In genomic region chr1:38672692-38673091, GRCh38 we compare ENCODE assay signal across 25 cellular contexts.
"Had no signal": no experiment of that assay in that cellular context is flagged by ENCODE, and none has a peak within 500 bp of the region (broad histone marks: within the 10 kb centered on the region; RNA-seq: fewer than 3 reads in every experiment).

No MANE protein-coding gene starts in this region.

- DNase-seq: cortex of kidney; dorsolateral prefrontal cortex; effector memory CD4-positive, alpha-beta T cell; foreskin keratinocyte; immature natural killer cell; kidney; left colon; occipital lobe; psoas muscle; retina; right lobe of liver; spleen; stimulated activated CD4-positive, alpha-beta T cell treated with anti-CD3 and anti-CD28 coated beads, Interleukin-2, amount 100 ng/mL, for 24 hours; stimulated activated CD4-positive, alpha-beta T cell treated with anti-CD3 and anti-CD28 coated beads, Interleukin-4, amount 100 ng/mL, for 4 hours; stimulated activated naive B cell treated with anti-CD40 and anti-IgM and Interleukin-4, amounts not matched to agents 10 μg/mL and 1 μg/mL and 100 μg/mL, for 72 hours; stimulated activated naive CD8-positive, alpha-beta T cell treated with anti-CD3 and anti-CD28 coated beads, Interleukin-15, amount 100 ng/mL, for 72 hours; transverse colon; uterus had no signal

- ATAC-seq: esophagus mucosa; foreskin keratinocyte; left colon; psoas muscle; right lobe of liver; stimulated activated naive B cell treated with anti-CD40 and anti-IgM and Interleukin-4, amounts not matched to agents 10 μg/mL and 1 μg/mL and 100 μg/mL, for 72 hours; stimulated activated naive CD8-positive, alpha-beta T cell treated with anti-CD3 and anti-CD28 coated beads, Interleukin-15, amount 100 ng/mL, for 72 hours had no signal

- H3K4me1 Mint-ChIP-seq: central memory CD8-positive, alpha-beta T cell; immature natural killer cell; memory B cell; mesothelial cell of epicardium; nephron; stimulated activated naive B cell treated with anti-CD40 and anti-IgM and Interleukin-4, amounts not matched to agents 10 μg/mL and 1 μg/mL and 100 μg/mL, for 72 hours; stimulated activated naive CD8-positive, alpha-beta T cell treated with anti-CD3 and anti-CD28 coated beads, Interleukin-15, amount 100 ng/mL, for 72 hours had no signal

- H3K9me3 Mint-ChIP-seq: central memory CD8-positive, alpha-beta T cell; memory B cell; mesothelial cell of epicardium; nephron; stimulated activated naive CD8-positive, alpha-beta T cell treated with anti-CD3 and anti-CD28 coated beads, Interleukin-15, amount 100 ng/mL, for 72 hours had no signal

- H3K27me3 ChIP-seq: foreskin keratinocyte, right lobe of liver, transverse colon, uterus had no signal

- H3K27ac Mint-ChIP-seq: immature natural killer cell; memory B cell; mesothelial cell of epicardium; nephron; stimulated activated naive B cell treated with anti-CD40 and anti-IgM and Interleukin-4, amounts not matched to agents 10 μg/mL and 1 μg/mL and 100 μg/mL, for 72 hours; stimulated activated naive CD8-positive, alpha-beta T cell treated with anti-CD3 and anti-CD28 coated beads, Interleukin-15, amount 100 ng/mL, for 72 hours had no signal

- H3K4me3 ChIP-seq: dorsolateral prefrontal cortex, psoas muscle, right lobe of liver, spleen, thoracic aorta, transverse colon, uterus had no signal

- H3K27ac ChIP-seq: dorsolateral prefrontal cortex, foreskin keratinocyte, psoas muscle, right lobe of liver, spleen, thoracic aorta, transverse colon, uterus had no signal

- H3K4me1 ChIP-seq: foreskin keratinocyte, psoas muscle, right lobe of liver, spleen, transverse colon, uterus had no signal

- H3K36me3 ChIP-seq: right lobe of liver, spleen, thoracic aorta, transverse colon, uterus had no signal

- H3K36me3 Mint-ChIP-seq: immature natural killer cell; memory B cell; mesothelial cell of epicardium; stimulated activated naive B cell treated with anti-CD40 and anti-IgM and Interleukin-4, amounts not matched to agents 10 μg/mL and 1 μg/mL and 100 μg/mL, for 72 hours had no signal

- H3K4me3 Mint-ChIP-seq: central memory CD8-positive, alpha-beta T cell; immature natural killer cell; memory B cell; mesothelial cell of epicardium; nephron; stimulated activated naive B cell treated with anti-CD40 and anti-IgM and Interleukin-4, amounts not matched to agents 10 μg/mL and 1 μg/mL and 100 μg/mL, for 72 hours; stimulated activated naive CD8-positive, alpha-beta T cell treated with anti-CD3 and anti-CD28 coated beads, Interleukin-15, amount 100 ng/mL, for 72 hours had no signal

- H3K9me3 ChIP-seq: psoas muscle, right lobe of liver, spleen, thoracic aorta, transverse colon, uterus had no signal

- FAIRE-seq: endometrium, kidney had no signal
